Comparison of ENCODE assay signal across 11 cellular contexts in the genomic region with DNA sequence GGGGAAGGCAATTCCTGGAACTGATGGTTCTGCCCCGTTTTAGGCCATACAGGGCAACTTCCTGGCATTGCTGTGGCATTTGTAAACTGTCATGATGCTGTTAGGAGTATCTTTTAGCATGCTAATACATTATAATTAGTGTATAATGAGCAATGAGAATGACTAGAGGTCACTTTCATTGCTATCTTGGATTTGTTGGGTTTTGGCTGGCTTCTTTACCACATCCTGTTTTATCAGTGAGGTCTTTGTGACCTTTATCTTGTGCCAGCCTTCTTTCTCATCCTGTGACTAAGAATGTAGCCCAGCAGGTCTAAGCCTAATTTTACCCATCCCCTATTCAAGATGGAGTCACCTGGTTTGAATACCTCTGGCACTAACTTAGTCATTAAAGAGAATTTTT. TPM values are rescaled to one million over a fixed set of nuclear protein-coding genes. Genes with fewer than 3 reads are reported as not detected.
DNase-seq lines count a peak whose midpoint lies in the region; ATAC-seq, FAIRE-seq and TF ChIP-seq lines count a peak whose summit lies in the region.
"Had no signal": no experiment of that assay in that cellular context is flagged by ENCODE, and none has a peak within 500 bp of the region (broad histone marks: within the 10 kb centered on the region; RNA-seq: fewer than 3 reads in every experiment).

No MANE protein-coding gene starts in this region.

- H3K27ac Mint-ChIP-seq in activated T-cell treated with anti-CD3 and anti-CD28 coated beads, Interleukin-2, amount 50 U/mL, for 72 hours: peak overlapping the region; percentile 86
- H3K27ac Mint-ChIP-seq in stimulated activated memory B cell treated with anti-CD40 and anti-IgM and Interleukin-4, amounts not matched to agents 10 μg/mL and 1 μg/mL and 100 μg/mL, for 72 hours: no peak overlapping the region
- no peak overlapping the region for H3K27ac Mint-ChIP-seq in mesothelial cell of epicardium

- peaks cover 23 to 25% of the 10 kb centered on the region in 2 donors for H3K9me3 Mint-ChIP-seq in activated T-cell treated with anti-CD3 and anti-CD28 coated beads, Interleukin-2, amount 50 U/mL, for 72 hours
- H3K9me3 Mint-ChIP-seq in stimulated activated memory B cell treated with anti-CD40 and anti-IgM and Interleukin-4, amounts not matched to agents 10 μg/mL and 1 μg/mL and 100 μg/mL, for 72 hours: peaks cover 21% of the 10 kb centered on the region
- peaks cover 37% of the 10 kb centered on the region for H3K9me3 Mint-ChIP-seq in mesothelial cell of epicardium

- no peak for TF ChIP-seq CTCF in mammary epithelial cell (conservative IDR thresholded peaks at IDR 0.05 in 1 of 2, IDR thresholded peaks at IDR 0.05 in 1 of 2; ENCODE audit: extremely low read depth in 1 of 2, insufficient read depth in 1 of 2, low read depth in 1 of 2, low read length in 2 of 2)
- TF ChIP-seq CTCF in mesothelial cell of epicardium (IDR thresholded peaks at IDR 0.05; ENCODE audit: unreplicated experiment): no peak

- intact Hi-C loops in mammary epithelial cell (cut with micrococcal nuclease): no loop called here

- no peak overlapping the region for H2AFZ ChIP-seq in mammary epithelial cell (ENCODE audit: low read depth, low read length)

- no peak overlapping the region for H3K9ac ChIP-seq in mammary epithelial cell (ENCODE audit: insufficient read depth, low read length)
- H3K9ac ChIP-seq: BLaER1 had no signal

- CTCF ChIA-PET in mammary epithelial cell (lab: Charles Lee; ENCODE audit: low non-redundant PET): interaction anchor here (0.7 kb wide), 1 partner anchor 60 kb away, joined by 5 read pairs; no protein-coding TSS in a partner anchor

- no peak for FAIRE-seq in RCC 7860 (lab: Jason Lieb, UNC)

- no TSS peak for BruUV-seq in mammary epithelial cell (replicated peaks; lab: Mats Ljungman, UMichigan)

- H3K4me3 ChIP-seq in mammary epithelial cell (replicated peaks in 1 of 3; ENCODE audit: insufficient read depth in 1 of 3, low read depth in 2 of 3, low read length in 3 of 3): no peak overlapping the region
- H3K4me3 ChIP-seq: BLaER1, coronary artery had no signal

- H4K20me1 ChIP-seq in mammary epithelial cell (ENCODE audit: insufficient read depth, low read length): no peaks in the 10 kb centered on the region
- H4K20me1 ChIP-seq: BLaER1 had no signal

- H3K27ac ChIP-seq in mammary epithelial cell (ENCODE audit: insufficient read depth, low read depth, low read length): peak overlapping the region; percentile 95
- H3K27ac ChIP-seq: BLaER1, coronary artery had no signal

- 0% methylated on average over 1 of the region's 1 CpG for WGBS in mammary epithelial cell (ENCODE audit: low coverage, missing lambda C conversion rate)

- H3K79me2 ChIP-seq in mammary epithelial cell (ENCODE audit: insufficient read depth, low read length): no peaks in the 10 kb centered on the region

- dilution Hi-C loops in mammary epithelial cell (cut with HindIII; ENCODE audit: low sequenced_read_pairs): no loop called here

- H3K4me1 Mint-ChIP-seq in activated T-cell treated with anti-CD3 and anti-CD28 coated beads, Interleukin-2, amount 50 U/mL, for 72 hours (ENCODE audit: low read depth): peaks cover 68% of the 10 kb centered on the region
- H3K4me1 Mint-ChIP-seq in stimulated activated memory B cell treated with anti-CD40 and anti-IgM and Interleukin-4, amounts not matched to agents 10 μg/mL and 1 μg/mL and 100 μg/mL, for 72 hours: peaks cover 29% of the 10 kb centered on the region
- H3K4me1 Mint-ChIP-seq in mesothelial cell of epicardium: no peaks in the 10 kb centered on the region

- ATAC-seq in activated T-cell treated with anti-CD3 and anti-CD28 coated beads, Interleukin-2, amount 50 U/mL, for 72 hours (replicated peaks in 1 of 2): peak; percentile 56 to 64
- peak; percentile 53 for ATAC-seq in stimulated activated memory B cell treated with anti-CD40 and anti-IgM and Interleukin-4, amounts not matched to agents 10 μg/mL and 1 μg/mL and 100 μg/mL, for 72 hours
- ATAC-seq in HG02623 (IDR thresholded peaks at IDR 0.05; ENCODE audit: unreplicated experiment): no peak

- H3K4me3 Mint-ChIP-seq in activated T-cell treated with anti-CD3 and anti-CD28 coated beads, Interleukin-2, amount 50 U/mL, for 72 hours: peak overlapping the region; percentile 11 to 60
- H3K4me3 Mint-ChIP-seq in stimulated activated memory B cell treated with anti-CD40 and anti-IgM and Interleukin-4, amounts not matched to agents 10 μg/mL and 1 μg/mL and 100 μg/mL, for 72 hours: no peak overlapping the region
- no peak overlapping the region for H3K4me3 Mint-ChIP-seq in mesothelial cell of epicardium

- no peaks in the 10 kb centered on the region for H3K27me3 ChIP-seq in mammary epithelial cell (ENCODE audit: insufficient read depth, low read length)
- H3K27me3 ChIP-seq: BLaER1 had no signal

- H3K9me3 ChIP-seq in mammary epithelial cell (replicated peaks; ENCODE audit: insufficient read depth, low read length): peaks cover 31% of the 10 kb centered on the region

- no peaks in the 10 kb centered on the region for H3K27me3 Mint-ChIP-seq in activated T-cell treated with anti-CD3 and anti-CD28 coated beads, Interleukin-2, amount 50 U/mL, for 72 hours (ENCODE audit: low read depth)
- H3K27me3 Mint-ChIP-seq in stimulated activated memory B cell treated with anti-CD40 and anti-IgM and Interleukin-4, amounts not matched to agents 10 μg/mL and 1 μg/mL and 100 μg/mL, for 72 hours: no peaks in the 10 kb centered on the region
- H3K27me3 Mint-ChIP-seq in mesothelial cell of epicardium (ENCODE audit: low read depth): no peaks in the 10 kb centered on the region

- no peak overlapping the region for H3K4me2 ChIP-seq in mammary epithelial cell (ENCODE audit: insufficient read depth, low read depth, low read length)
- H3K4me2 ChIP-seq: BLaER1 had no signal

- H3K4me1 ChIP-seq in mammary epithelial cell (ENCODE audit: insufficient read depth, low read length): peaks cover 55% of the 10 kb centered on the region
- H3K4me1 ChIP-seq: BLaER1 had no signal

- peak; percentile 33 to 35 for DNase-seq in activated T-cell treated with anti-CD3 and anti-CD28 coated beads, Interleukin-2, amount 50 U/mL, for 72 hours
- DNase-seq in activated T-cell treated with anti-CD3 and anti-CD28 coated beads for 4 hours: no peak
- peak; percentile 52 for DNase-seq in RCC 7860 (ENCODE audit: low spot score)
- peak; percentile 79 for DNase-seq in mammary epithelial cell
- no peak for DNase-seq in NCI-H2227 treated with DMSO at 0.1 percent for 48 hours (lab: John Stamatoyannopoulos, UW)
- no peak for DNase-seq in mesothelial cell of epicardium (ENCODE audit: low spot score in 2 of 2, unreplicated experiment in 2 of 2)
- DNase-seq: nucleus accumbens had no signal

- in situ Hi-C loops in mammary epithelial cell (cut with MboI; ENCODE audit: low sequenced_read_pairs in 2 of 2): loop anchor here (10.0 kb wide), 2 partner anchors 59 to 79 kb away; partner anchors contain the start of gene MUCL1 (in 1 of the 2)

- H3K36me3 Mint-ChIP-seq in activated T-cell treated with anti-CD3 and anti-CD28 coated beads, Interleukin-2, amount 50 U/mL, for 72 hours (ENCODE audit: insufficient read depth in 2 of 2): peaks cover 34 to 66% of the 10 kb centered on the region in 2 donors
- peaks cover 38% of the 10 kb centered on the region for H3K36me3 Mint-ChIP-seq in stimulated activated memory B cell treated with anti-CD40 and anti-IgM and Interleukin-4, amounts not matched to agents 10 μg/mL and 1 μg/mL and 100 μg/mL, for 72 hours
- no peaks in the 10 kb centered on the region for H3K36me3 Mint-ChIP-seq in mesothelial cell of epicardium

- H3K36me3 ChIP-seq in mammary epithelial cell (ENCODE audit: insufficient read depth, low read length): no peaks in the 10 kb centered on the region
- H3K36me3 ChIP-seq: BLaER1 had no signal

RNA-seq across cellular contexts. Expression of gene TESPA1, which starts 51.2 kb away (rescaled TPM):
- 10 to 100 TPM; 86.5 to 95.5 TPM for total RNA-seq in activated T-cell treated with anti-CD3 and anti-CD28 coated beads, Interleukin-2, amount 50 U/mL, for 72 hours
- total RNA-seq in mammary epithelial cell (not detected), mesothelial cell of epicardium (0.16 to 0.31 TPM (median 0.20 TPM) in 3 replicates)
- polyA plus RNA-seq in mammary epithelial cell: not detected
- not detected for polyA minus RNA-seq in mammary epithelial cell

Comparison
In these comparisons a context has a peak if more than half of its experiments do, and no peak if none do; other contexts are left out.
1. DNase-seq: peak in activated T-cell treated with anti-CD3 and anti-CD28 coated beads, Interleukin-2, amount 50 U/mL, for 72 hours (2 of 2), RCC 7860 (single experiment) and mammary epithelial cell (single experiment); none in activated T-cell treated with anti-CD3 and anti-CD28 coated beads for 4 hours (single experiment), NCI-H2227 treated with DMSO at 0.1 percent for 48 hours (single experiment) and mesothelial cell of epicardium (0 of 2).
2. H3K4me3 Mint-ChIP-seq: peak in activated T-cell treated with anti-CD3 and anti-CD28 coated beads, Interleukin-2, amount 50 U/mL, for 72 hours (2 of 2); none in stimulated activated memory B cell treated with anti-CD40 and anti-IgM and Interleukin-4, amounts not matched to agents 10 μg/mL and 1 μg/mL and 100 μg/mL, for 72 hours (single experiment) and mesothelial cell of epicardium (single experiment).
3. RNA of gene TESPA1, which starts 51.2 kb away (total RNA-seq): 86.5 to 95.5 TPM in activated T-cell treated with anti-CD3 and anti-CD28 coated beads, Interleukin-2, amount 50 U/mL, for 72 hours; 0.16 to 0.31 TPM in mesothelial cell of epicardium and not detected in mammary epithelial cell; every median in the first group is over 10 times any median in the second.